ENCODE assay signal across 8 cellular contexts in the genomic region with DNA sequence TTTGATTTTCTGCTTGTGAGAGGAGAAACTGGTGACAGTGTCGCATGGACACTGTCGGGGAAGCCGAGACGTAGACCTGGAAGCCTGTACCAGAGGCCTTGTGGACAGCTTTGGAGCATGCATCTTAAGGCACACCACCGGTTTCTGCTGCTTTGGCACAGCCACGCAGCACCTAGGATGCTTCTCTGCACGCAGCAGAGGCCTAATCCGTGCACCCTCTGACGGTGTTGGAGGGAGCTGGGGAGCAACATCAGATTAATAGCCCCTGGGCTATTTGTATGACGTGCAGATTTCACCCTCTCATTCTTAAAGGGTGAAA. TPM values are rescaled to one million over a fixed set of nuclear protein-coding genes. Genes with fewer than 3 reads are reported as not detected.
A peak's percentile ranks its signal among the peaks of the same experiment; 100 is the strongest.
DNase-seq lines count a peak whose midpoint lies in the region; ATAC-seq and TF ChIP-seq lines count a peak whose summit lies in the region.

No MANE protein-coding gene starts in this region.

- H3K27me3 ChIP-seq in RWPE2 (ENCODE audit: insufficient read depth, poor library complexity, severe bottlenecking) (no peaks in the 10 kb centered on the region), fibroblast of lung (ENCODE audit: control insufficient read depth, insufficient read depth, low read length) (no peaks in the 10 kb centered on the region), prostate gland (replicated peaks; ENCODE audit: insufficient read depth) (no peaks in the 10 kb centered on the region)

- H3K9me3 ChIP-seq in RWPE2 (ENCODE audit: severe bottlenecking): no peaks in the 10 kb centered on the region
- no peaks in the 10 kb centered on the region for H3K9me3 ChIP-seq in fibroblast of lung (ENCODE audit: control insufficient read depth, insufficient read depth, low read depth, low read length)
- no peaks in the 10 kb centered on the region for H3K9me3 ChIP-seq in prostate gland

- H3K27ac Mint-ChIP-seq in activated naive CD4-positive, alpha-beta T cell treated with anti-CD3 and anti-CD28 coated beads for 36 hours: no peak overlapping the region

- no peaks in the 10 kb centered on the region for H3K36me3 Mint-ChIP-seq in activated naive CD4-positive, alpha-beta T cell treated with anti-CD3 and anti-CD28 coated beads for 36 hours (ENCODE audit: low read depth)

- H3K4me2 ChIP-seq in fibroblast of lung (ENCODE audit: extremely low read depth, insufficient read depth, low read length): peak overlapping the region; percentile 64

- TF ChIP-seq CTCF in RWPE2 (IDR thresholded peaks at IDR 0.05; ENCODE audit: poor library complexity, severe bottlenecking) (no peak), fibroblast of lung (conservative IDR thresholded peaks at IDR 0.05 in 1 of 2, IDR thresholded peaks at IDR 0.05 in 1 of 2; ENCODE audit: low read depth in 1 of 2, low read length in 2 of 2) (no peak), prostate gland (IDR thresholded peaks at IDR 0.05) (no peak)

- peak overlapping the region; percentile 87 for H3K4me3 Mint-ChIP-seq in activated naive CD4-positive, alpha-beta T cell treated with anti-CD3 and anti-CD28 coated beads for 36 hours

- DNase-seq in activated naive CD4-positive, alpha-beta T cell treated with anti-CD3 and anti-CD28 coated beads for 36 hours: no peak
- DNase-seq in activated naive CD4-positive, alpha-beta T cell treated with anti-CD3 and anti-CD28 coated beads, Interleukin-2, amount 50 U/mL, for 16 hours: no peak
- no peak for DNase-seq in RWPE2 (ENCODE audit: low spot score)
- no peak for DNase-seq in fibroblast of lung (ENCODE audit: low read depth in 2 of 2)
- DNase-seq in prostate gland (ENCODE audit: low spot score): no peak
- DNase-seq in pons (ENCODE audit: low spot score): no peak
- no peak for DNase-seq in COLO829 (ENCODE audit: low spot score)

- H3K4me3 ChIP-seq in RWPE2 (ENCODE audit: severe bottlenecking): peak overlapping the region; percentile 49
- peak overlapping the region; percentile 47 to 80 (median 73) for H3K4me3 ChIP-seq in fibroblast of lung (replicated peaks in 1 of 4; ENCODE audit: control extremely low read depth in 1 of 4, insufficient read depth in 1 of 4, low read depth in 3 of 4, low read length in 4 of 4)
- H3K4me3 ChIP-seq in prostate gland: peak overlapping the region; percentile 59 to 67

- peak; percentile 37 for ATAC-seq in HG02852 (IDR thresholded peaks at IDR 0.05; ENCODE audit: unreplicated experiment)
- peak; percentile 23 for ATAC-seq in RWPE2 (ENCODE audit: low read depth)

- TF ChIP-seq POLR2A in prostate gland (IDR thresholded peaks at IDR 0.05): no peak

- peaks cover 20% of the 10 kb centered on the region for H3K79me2 ChIP-seq in fibroblast of lung (ENCODE audit: control insufficient read depth, insufficient read depth, low read length)

- 7% methylated on average over 10 of the region's 10 CpGs for WGBS in prostate gland

- H3K9ac ChIP-seq in fibroblast of lung (ENCODE audit: insufficient read depth, low read length): peak overlapping the region; percentile 50

- peaks cover 4% of the 10 kb centered on the region for H3K4me1 Mint-ChIP-seq in activated naive CD4-positive, alpha-beta T cell treated with anti-CD3 and anti-CD28 coated beads for 36 hours (ENCODE audit: low read depth)

- H3K36me3 ChIP-seq in RWPE2 (ENCODE audit: low read depth): no peaks in the 10 kb centered on the region
- H3K36me3 ChIP-seq in fibroblast of lung (ENCODE audit: control insufficient read depth, insufficient read depth, low read length): peaks cover 6% of the 10 kb centered on the region
- H3K36me3 ChIP-seq in prostate gland: no peaks in the 10 kb centered on the region

- peaks cover 5% of the 10 kb centered on the region for H3K4me1 ChIP-seq in RWPE2 (ENCODE audit: insufficient read depth, poor library complexity, severe bottlenecking)
- H3K4me1 ChIP-seq in fibroblast of lung (ENCODE audit: control insufficient read depth, extremely low read depth, insufficient read depth, low read length): peaks cover 29% of the 10 kb centered on the region
- no peaks in the 10 kb centered on the region for H3K4me1 ChIP-seq in prostate gland (replicated peaks)

- H4K20me1 ChIP-seq in fibroblast of lung (ENCODE audit: control insufficient read depth, extremely low read depth, insufficient read depth, low read length): no peaks in the 10 kb centered on the region

- no peak overlapping the region for H3K27ac ChIP-seq in RWPE2 (ENCODE audit: poor library complexity, severe bottlenecking)
- H3K27ac ChIP-seq in fibroblast of lung (ENCODE audit: insufficient read depth, low read length): peak overlapping the region; percentile 46
- H3K27ac ChIP-seq in prostate gland: peak overlapping the region; percentile 74 to 78

- no peaks in the 10 kb centered on the region for H3K9me3 Mint-ChIP-seq in activated naive CD4-positive, alpha-beta T cell treated with anti-CD3 and anti-CD28 coated beads for 36 hours

- CTCF ChIA-PET in activated naive CD4-positive, alpha-beta T cell treated with anti-CD3 and anti-CD28 coated beads for 36 hours (lab: Charles Lee): interaction anchor here (0.6 to 6.2 kb wide), 10 partner anchors 9 to 460 kb away, joined by 3 to 61 read pairs (median 6); no protein-coding TSS in a partner anchor

- intact Hi-C loops in activated naive CD4-positive, alpha-beta T cell treated with anti-CD3 and anti-CD28 coated beads for 36 hours (cut with micrococcal nuclease): loop anchor here (2.0 kb wide), 2 partner anchors 540 to 750 kb away; partner anchors contain the start of genes SOAT1 and TOR3A
- intact Hi-C loops in prostate gland (cut with DNase I): loop anchor here (2.0 kb wide), 1 partner anchor 460 kb away; no protein-coding TSS in a partner anchor

- H2AFZ ChIP-seq in fibroblast of lung (ENCODE audit: low read length): peak overlapping the region; percentile 48

- no peaks in the 10 kb centered on the region for H3K27me3 Mint-ChIP-seq in activated naive CD4-positive, alpha-beta T cell treated with anti-CD3 and anti-CD28 coated beads for 36 hours (ENCODE audit: low read depth)

RNA-seq across cellular contexts. Expression of gene TEX35, which starts 30.3 kb away (rescaled TPM):
- total RNA-seq in activated naive CD4-positive, alpha-beta T cell treated with anti-CD3 and anti-CD28 coated beads for 36 hours: not detected
- total RNA-seq in fibroblast of lung: not detected in 2 replicates
- polyA plus RNA-seq in fibroblast of lung: 0.06 and 0.24 TPM in 2 replicates
- 0.07 and 0.14 TPM in 2 replicates for polyA plus RNA-seq in fibroblast of lung (2012)
- not detected in 2 replicates for polyA minus RNA-seq in fibroblast of lung (ENCODE audit: low replicate concordance)
- 1 to 10 TPM in 1 of 2 donors, not detected in 1; 3.0 TPM for total RNA-seq in prostate gland

RNA-seq across cellular contexts. Expression of gene CLEC20A, which starts 46.5 kb away (rescaled TPM):
- not detected for total RNA-seq in activated naive CD4-positive, alpha-beta T cell treated with anti-CD3 and anti-CD28 coated beads for 36 hours
- not detected in 2 replicates for total RNA-seq in fibroblast of lung
- not detected in 2 replicates for polyA plus RNA-seq in fibroblast of lung
- not detected in 2 replicates for polyA plus RNA-seq in fibroblast of lung (2012)
- polyA minus RNA-seq in fibroblast of lung (ENCODE audit: low replicate concordance): not detected in 2 replicates
- total RNA-seq in prostate gland: not detected
